39 cellular contexts compared by ENCODE assay signal in genomic region chr2:120001461-120001860, GRCh38.
"Had no signal": no experiment of that assay in that cellular context is flagged by ENCODE, and none has a peak within 500 bp of the region (broad histone marks: within the 10 kb centered on the region; RNA-seq: fewer than 3 reads in every experiment).

No MANE protein-coding gene starts in this region.

- H3K9me3 ChIP-seq: adrenal gland, ascending aorta, body of pancreas, breast epithelium had no signal

- H3K36me3 Mint-ChIP-seq: activated naive CD4-positive, alpha-beta T cell treated with anti-CD3 and anti-CD28 coated beads, Interleukin-2, amount 10 ng/mL, durations not matched to agents 7 days and 5 days; activated naive CD4-positive, alpha-beta T cell treated with anti-CD3 and anti-CD28 coated beads, Interleukin-2, amount 50 U/mL, for 24 hours; activated naive CD4-positive, alpha-beta T cell treated with anti-CD3 and anti-CD28 coated beads, Interleukin-2, amount 50 U/mL, for 72 hours; activated naive CD8-positive, alpha-beta T cell treated with anti-CD3 and anti-CD28 coated beads for 36 hours; activated naive CD8-positive, alpha-beta T cell treated with anti-CD3 and anti-CD28 coated beads, Interleukin-2, amount 10 ng/mL, durations not matched to agents 7 days and 5 days; brain had no signal

- H3K4me3 Mint-ChIP-seq: activated naive CD4-positive, alpha-beta T cell treated with anti-CD3 and anti-CD28 coated beads for 36 hours; activated naive CD4-positive, alpha-beta T cell treated with anti-CD3 and anti-CD28 coated beads, Interleukin-2, amount 10 ng/mL, durations not matched to agents 7 days and 5 days; activated naive CD4-positive, alpha-beta T cell treated with anti-CD3 and anti-CD28 coated beads, Interleukin-2, amount 50 U/mL, for 24 hours; activated naive CD8-positive, alpha-beta T cell; activated naive CD8-positive, alpha-beta T cell treated with anti-CD3 and anti-CD28 coated beads for 36 hours; activated naive CD8-positive, alpha-beta T cell treated with anti-CD3 and anti-CD28 coated beads, Interleukin-2, amount 10 ng/mL, durations not matched to agents 7 days and 5 days; activated naive CD8-positive, alpha-beta T cell treated with anti-CD3 and anti-CD28 coated beads, Interleukin-2, amount 50 U/mL, for 24 hours; activated T-cell treated with anti-CD3 and anti-CD28 coated beads, Interleukin-2, amount 50 U/mL, for 24 hours; activated T-cell treated with anti-CD3 and anti-CD28 coated beads, Interleukin-2, amount 50 U/mL, for 4 hours; activated T-cell treated with anti-CD3 and anti-CD28 coated beads, Interleukin-2, amount 50 U/mL, for 72 hours; activated T-helper 1 cell treated with anti-CD3 and anti-CD28 coated beads, Interleukin-12 subunit alpha, Interleukin-12 subunit beta, Interleukin-2, Interleukin-4 antibody, amounts not matched to agents 30 ng/mL and 10 ng/mL and 1 ng/mL, durations not matched to agents 14 hours and 24 hours and 36 hours; activated T-helper 17 cell treated with anti-CD3 and anti-CD28 coated beads, Interleukin-2, amount 50 U/mL, for 72 hours; brain; central memory CD8-positive, alpha-beta T cell had no signal

- H3K27me3 ChIP-seq: adrenal gland, ascending aorta, body of pancreas, brain microvascular endothelial cell, breast epithelium, cardiac muscle cell had no signal

- H3K4me1 ChIP-seq: adrenal gland, ascending aorta, body of pancreas, breast epithelium had no signal

- FAIRE-seq: astrocyte, bronchial epithelial cell had no signal

- H3K27ac ChIP-seq: adrenal gland, ascending aorta, body of pancreas, brain microvascular endothelial cell, breast epithelium, cardiac muscle cell had no signal

- ATAC-seq: activated naive CD4-positive, alpha-beta T cell treated with anti-CD3 and anti-CD28 coated beads, Interleukin-2, amount 50 U/mL, for 72 hours; activated naive CD8-positive, alpha-beta T cell treated with anti-CD3 and anti-CD28 coated beads, Interleukin-2, amount 50 U/mL, for 24 hours; activated T-cell treated with anti-CD3 and anti-CD28 coated beads, Interleukin-2, amount 50 U/mL, for 4 hours; activated T-cell treated with anti-CD3 and anti-CD28 coated beads, Interleukin-2, amount 50 U/mL, for 72 hours; activated T-helper 17 cell treated with anti-CD3 and anti-CD28 coated beads, Interleukin-2, amount 50 U/mL, for 72 hours; body of pancreas had no signal

- DNase-seq: activated effector memory CD4-positive, alpha-beta T cell treated with anti-CD3 and anti-CD28 coated beads, Interleukin-2, amount 50 U/mL, for 16 hours; activated effector memory CD4-positive, alpha-beta T cell treated with Interleukin-2 at 50 U/mL for 16 hours; activated gamma-delta T cell; activated gamma-delta T cell treated with Interleukin-2 at 50 U/mL for 16 hours; activated naive CD4-positive, alpha-beta T cell; activated naive CD4-positive, alpha-beta T cell treated with anti-CD3 and anti-CD28 coated beads for 36 hours; activated naive CD4-positive, alpha-beta T cell treated with anti-CD3 and anti-CD28 coated beads, Interleukin-2, amount 10 ng/mL, durations not matched to agents 7 days and 5 days; activated naive CD4-positive, alpha-beta T cell treated with anti-CD3 and anti-CD28 coated beads, Interleukin-2, amount 50 U/mL, for 16 hours; activated naive CD4-positive, alpha-beta T cell treated with Interleukin-2 at 50 U/mL for 16 hours; activated naive CD8-positive, alpha-beta T cell treated with anti-CD3 and anti-CD28 coated beads for 36 hours; activated naive CD8-positive, alpha-beta T cell treated with anti-CD3 and anti-CD28 coated beads, Interleukin-2, amount 10 ng/mL, durations not matched to agents 7 days and 5 days; activated naive CD8-positive, alpha-beta T cell treated with anti-CD3 and anti-CD28 coated beads, Interleukin-2, amount 50 U/mL, for 24 hours; activated T-cell treated with anti-CD3 and anti-CD28 coated beads, Interleukin-2, amount 50 U/mL, for 24 hours; activated T-cell treated with anti-CD3 and anti-CD28 coated beads, Interleukin-2, amount 50 U/mL, for 4 hours; activated T-cell treated with anti-CD3 and anti-CD28 coated beads, Interleukin-2, amount 50 U/mL, for 48 hours; activated T-cell treated with anti-CD3 and anti-CD28 coated beads, Interleukin-2, amount 50 U/mL, for 72 hours; adrenal gland; amniotic stem cell; amygdala; anterior cingulate cortex; aorta; body of pancreas; brain microvascular endothelial cell; caudate nucleus; central memory CD4-positive, alpha-beta T cell; cerebellar nuclear complex had no signal

- H3K4me1 Mint-ChIP-seq: activated naive CD4-positive, alpha-beta T cell treated with anti-CD3 and anti-CD28 coated beads, Interleukin-2, amount 50 U/mL, for 24 hours; activated naive CD8-positive, alpha-beta T cell treated with anti-CD3 and anti-CD28 coated beads, Interleukin-2, amount 10 ng/mL, durations not matched to agents 7 days and 5 days; activated naive CD8-positive, alpha-beta T cell treated with anti-CD3 and anti-CD28 coated beads, Interleukin-2, amount 50 U/mL, for 24 hours; activated T-helper 17 cell treated with anti-CD3 and anti-CD28 coated beads, Interleukin-2, amount 50 U/mL, for 72 hours; central memory CD8-positive, alpha-beta T cell had no signal

- H3K9me3 Mint-ChIP-seq: activated naive CD4-positive, alpha-beta T cell treated with anti-CD3 and anti-CD28 coated beads for 36 hours; activated naive CD4-positive, alpha-beta T cell treated with anti-CD3 and anti-CD28 coated beads, Interleukin-2, amount 10 ng/mL, durations not matched to agents 7 days and 5 days; activated naive CD4-positive, alpha-beta T cell treated with anti-CD3 and anti-CD28 coated beads, Interleukin-2, amount 50 U/mL, for 24 hours; activated naive CD4-positive, alpha-beta T cell treated with anti-CD3 and anti-CD28 coated beads, Interleukin-2, amount 50 U/mL, for 72 hours; activated naive CD8-positive, alpha-beta T cell treated with anti-CD3 and anti-CD28 coated beads for 36 hours; activated naive CD8-positive, alpha-beta T cell treated with anti-CD3 and anti-CD28 coated beads, Interleukin-2, amount 10 ng/mL, durations not matched to agents 7 days and 5 days; activated naive CD8-positive, alpha-beta T cell treated with anti-CD3 and anti-CD28 coated beads, Interleukin-2, amount 50 U/mL, for 24 hours; activated T-cell treated with anti-CD3 and anti-CD28 coated beads, Interleukin-2, amount 50 U/mL, for 24 hours; activated T-cell treated with anti-CD3 and anti-CD28 coated beads, Interleukin-2, amount 50 U/mL, for 4 hours; activated T-cell treated with anti-CD3 and anti-CD28 coated beads, Interleukin-2, amount 50 U/mL, for 72 hours; activated T-helper 1 cell treated with anti-CD3 and anti-CD28 coated beads, Interleukin-12 subunit alpha, Interleukin-12 subunit beta, Interleukin-2, Interleukin-4 antibody, amounts not matched to agents 30 ng/mL and 10 ng/mL and 1 ng/mL, durations not matched to agents 14 hours and 24 hours and 36 hours; activated T-helper 17 cell treated with anti-CD3 and anti-CD28 coated beads, Interleukin-2, amount 50 U/mL, for 72 hours; activated T-helper 2 cell treated with anti-CD3 and anti-CD28 coated beads, Interferon-gamma antibody, Interleukin-2, Interleukin-4, amounts not matched to agents 10 μg/mL and 5 μg/mL and 100 μg/mL, durations not matched to agents 14 hours and 24 hours and 36 hours; central memory CD8-positive, alpha-beta T cell had no signal

- H3K27me3 Mint-ChIP-seq: activated naive CD4-positive, alpha-beta T cell treated with anti-CD3 and anti-CD28 coated beads, Interleukin-2, amount 50 U/mL, for 24 hours; activated naive CD8-positive, alpha-beta T cell; activated naive CD8-positive, alpha-beta T cell treated with anti-CD3 and anti-CD28 coated beads for 36 hours; activated naive CD8-positive, alpha-beta T cell treated with anti-CD3 and anti-CD28 coated beads, Interleukin-2, amount 50 U/mL, for 24 hours; activated T-cell treated with anti-CD3 and anti-CD28 coated beads, Interleukin-2, amount 50 U/mL, for 24 hours; activated T-helper 17 cell treated with anti-CD3 and anti-CD28 coated beads, Interleukin-2, amount 50 U/mL, for 72 hours; central memory CD8-positive, alpha-beta T cell had no signal

- H3K27ac Mint-ChIP-seq: activated naive CD4-positive, alpha-beta T cell treated with anti-CD3 and anti-CD28 coated beads for 36 hours; activated naive CD4-positive, alpha-beta T cell treated with anti-CD3 and anti-CD28 coated beads, Interleukin-2, amount 10 ng/mL, durations not matched to agents 7 days and 5 days; activated naive CD4-positive, alpha-beta T cell treated with anti-CD3 and anti-CD28 coated beads, Interleukin-2, amount 50 U/mL, for 24 hours; activated naive CD4-positive, alpha-beta T cell treated with anti-CD3 and anti-CD28 coated beads, Interleukin-2, amount 50 U/mL, for 72 hours; activated naive CD8-positive, alpha-beta T cell; activated naive CD8-positive, alpha-beta T cell treated with anti-CD3 and anti-CD28 coated beads for 36 hours; activated naive CD8-positive, alpha-beta T cell treated with anti-CD3 and anti-CD28 coated beads, Interleukin-2, amount 10 ng/mL, durations not matched to agents 7 days and 5 days; activated naive CD8-positive, alpha-beta T cell treated with anti-CD3 and anti-CD28 coated beads, Interleukin-2, amount 50 U/mL, for 24 hours; activated T-cell treated with anti-CD3 and anti-CD28 coated beads, Interleukin-2, amount 50 U/mL, for 24 hours; activated T-cell treated with anti-CD3 and anti-CD28 coated beads, Interleukin-2, amount 50 U/mL, for 72 hours; activated T-helper 1 cell treated with anti-CD3 and anti-CD28 coated beads, Interleukin-12 subunit alpha, Interleukin-12 subunit beta, Interleukin-2, Interleukin-4 antibody, amounts not matched to agents 30 ng/mL and 10 ng/mL and 1 ng/mL, durations not matched to agents 14 hours and 24 hours and 36 hours; activated T-helper 17 cell treated with anti-CD3 and anti-CD28 coated beads, Interleukin-2, amount 50 U/mL, for 72 hours; activated T-helper 2 cell treated with anti-CD3 and anti-CD28 coated beads, Interferon-gamma antibody, Interleukin-2, Interleukin-4, amounts not matched to agents 10 μg/mL and 5 μg/mL and 100 μg/mL, durations not matched to agents 14 hours and 24 hours and 36 hours; brain had no signal

- H3K36me3 ChIP-seq: adrenal gland, ascending aorta, brain microvascular endothelial cell, breast epithelium, cardiac muscle cell had no signal

- H3K4me3 ChIP-seq: adrenal gland, ascending aorta, body of pancreas, breast epithelium, cardiac muscle cell had no signal
